9 cellular contexts compared by ENCODE assay signal in genomic region chr2:200378652-200379290, GRCh38.
DNase-seq lines count a peak whose midpoint lies in the region; ATAC-seq and TF ChIP-seq lines count a peak whose summit lies in the region.
"Had no signal": no experiment of that assay in that cellular context is flagged by ENCODE, and none has a peak within 500 bp of the region (broad histone marks: within the 10 kb centered on the region; RNA-seq: fewer than 3 reads in every experiment).

No MANE protein-coding gene starts in this region.

- no peaks in the 10 kb centered on the region for H3K36me3 ChIP-seq in upper lobe of left lung

- no peaks in the 10 kb centered on the region for H3K9me3 Mint-ChIP-seq in activated CD8-positive, alpha-beta memory T cell treated with anti-CD3 and anti-CD28 coated beads, Interleukin-2, amount 10 ng/mL, durations not matched to agents 7 days and 5 days (ENCODE audit: low read depth)

- no peak overlapping the region for H3K4me3 Mint-ChIP-seq in activated CD8-positive, alpha-beta memory T cell treated with anti-CD3 and anti-CD28 coated beads, Interleukin-2, amount 10 ng/mL, durations not matched to agents 7 days and 5 days

- H3K9me3 ChIP-seq in upper lobe of left lung = no peaks in the 10 kb centered on the region

- H3K27me3 ChIP-seq in upper lobe of left lung = no peaks in the 10 kb centered on the region

- no peak for ATAC-seq in activated CD8-positive, alpha-beta memory T cell treated with anti-CD3 and anti-CD28 coated beads, Interleukin-2, amount 10 ng/mL, durations not matched to agents 7 days and 5 days
- ATAC-seq in upper lobe of left lung (ENCODE audit: low FRiP score in 2 of 2) (no peak), HG03432 (IDR thresholded peaks at IDR 0.05; ENCODE audit: unreplicated experiment) (no peak)

- no peak for TF ChIP-seq POLR2A in upper lobe of left lung (IDR thresholded peaks at IDR 0.05)

- no peak overlapping the region for H3K4me3 ChIP-seq in upper lobe of left lung

- WGBS in upper lobe of left lung, 2 donors = 61 to 64% methylated on average over 7 of the region's 7 CpGs

- no peaks in the 10 kb centered on the region for H3K27me3 Mint-ChIP-seq in activated CD8-positive, alpha-beta memory T cell treated with anti-CD3 and anti-CD28 coated beads, Interleukin-2, amount 10 ng/mL, durations not matched to agents 7 days and 5 days

- peaks cover 84% of the 10 kb centered on the region for H3K4me1 Mint-ChIP-seq in activated CD8-positive, alpha-beta memory T cell treated with anti-CD3 and anti-CD28 coated beads, Interleukin-2, amount 10 ng/mL, durations not matched to agents 7 days and 5 days

- CTCF ChIA-PET in activated CD8-positive, alpha-beta memory T cell treated with anti-CD3 and anti-CD28 coated beads, Interleukin-2, amount 10 ng/mL, durations not matched to agents 7 days and 5 days (lab: Charles Lee) = no interaction called here

- H3K27ac Mint-ChIP-seq in activated CD8-positive, alpha-beta memory T cell treated with anti-CD3 and anti-CD28 coated beads, Interleukin-2, amount 10 ng/mL, durations not matched to agents 7 days and 5 days = peak overlapping the region; percentile 2

- no peak for TF ChIP-seq CTCF in upper lobe of left lung (IDR thresholded peaks at IDR 0.05)

- peaks cover 45 to 79% (median 55%) of the 10 kb centered on the region in 4 donors for H3K4me1 ChIP-seq in upper lobe of left lung

- H3K36me3 Mint-ChIP-seq in activated CD8-positive, alpha-beta memory T cell treated with anti-CD3 and anti-CD28 coated beads, Interleukin-2, amount 10 ng/mL, durations not matched to agents 7 days and 5 days = peaks cover 21% of the 10 kb centered on the region

- H3K27ac ChIP-seq in cingulate gyrus (ENCODE audit: low read depth, low read length) = peak overlapping the region; percentile 13
- peak overlapping the region; percentile 61 to 72 (median 66) for H3K27ac ChIP-seq in upper lobe of left lung

- no peak for TF ChIP-seq EP300 in upper lobe of left lung (IDR thresholded peaks at IDR 0.05)

- no peak for DNase-seq in activated CD8-positive, alpha-beta memory T cell treated with anti-CD3 and anti-CD28 coated beads, Interleukin-2, amount 10 ng/mL, durations not matched to agents 7 days and 5 days
- DNase-seq in activated CD8-positive, alpha-beta memory T cell treated with anti-CD3 and anti-CD28 coated beads, Interleukin-2, amount 50 U/mL, for 48 hours = no peak
- DNase-seq in medulla oblongata (ENCODE audit: extremely low spot score) (peak; percentile 51), upper lobe of left lung (no peak), SHP77 treated with DMSO at 0.1 percent for 48 hours (lab: John Stamatoyannopoulos, UW) (no peak), activated T-cell treated with anti-CD3 and anti-CD28 coated beads for 4 hours (no peak)
- DNase-seq: NCI-H2081 treated with DMSO at 0.1 percent for 48 hours had no signal
